Comparison of ENCODE assay signal across 1 cellular context in the genomic region with DNA sequence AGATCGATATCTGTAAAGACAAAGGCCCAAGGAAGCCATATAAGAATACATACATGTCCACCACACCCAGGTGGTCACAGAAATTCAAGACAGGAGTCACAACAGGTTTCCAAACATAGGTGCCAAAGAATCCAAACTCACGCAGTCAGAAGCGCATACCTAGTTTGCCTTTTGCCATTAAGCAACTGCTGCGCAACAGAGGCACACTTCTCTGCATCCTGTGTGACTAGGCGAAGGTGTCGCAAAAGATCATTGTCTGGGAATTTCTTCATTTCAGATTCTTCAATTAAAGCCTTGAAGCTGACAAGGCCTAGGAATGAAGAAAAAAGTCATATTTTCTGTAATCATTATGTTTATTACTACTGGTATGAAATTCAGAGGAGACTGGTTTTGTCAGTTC.
TF ChIP-seq lines count a peak whose summit lies in the region.

No MANE protein-coding gene starts in this region.

TF ChIP-seq in GM23338, 12 proteins besides CTCF, POLR2A, EP300 and RAD21:
- TF ChIP-seq ZNF331 (CRISPR knock-in tag; IDR thresholded peaks at IDR 0.05; ENCODE audit: low read depth) (no peak), CREB1 (CRISPR knock-in tag; IDR thresholded peaks at IDR 0.05; ENCODE audit: low read depth) (no peak), NANOG (IDR thresholded peaks at IDR 0.05; ENCODE audit: borderline replicate concordance) (no peak), EZH2phosphoT487 (IDR thresholded peaks at IDR 0.05; ENCODE audit: unreplicated experiment) (no peak), JUNB (IDR thresholded peaks at IDR 0.05; ENCODE audit: unreplicated experiment) (no peak), ZNF114 (CRISPR knock-in tag; IDR thresholded peaks at IDR 0.05) (no peak), STAT1 (IDR thresholded peaks at IDR 0.05; ENCODE audit: unreplicated experiment) (no peak), EZH2 (IDR thresholded peaks at IDR 0.05; ENCODE audit: low read depth, unreplicated experiment) (no peak), POLR2AphosphoS5 (IDR thresholded peaks at IDR 0.05; ENCODE audit: low read depth) (no peak)
- TF ChIP-seq, protein P1, sequence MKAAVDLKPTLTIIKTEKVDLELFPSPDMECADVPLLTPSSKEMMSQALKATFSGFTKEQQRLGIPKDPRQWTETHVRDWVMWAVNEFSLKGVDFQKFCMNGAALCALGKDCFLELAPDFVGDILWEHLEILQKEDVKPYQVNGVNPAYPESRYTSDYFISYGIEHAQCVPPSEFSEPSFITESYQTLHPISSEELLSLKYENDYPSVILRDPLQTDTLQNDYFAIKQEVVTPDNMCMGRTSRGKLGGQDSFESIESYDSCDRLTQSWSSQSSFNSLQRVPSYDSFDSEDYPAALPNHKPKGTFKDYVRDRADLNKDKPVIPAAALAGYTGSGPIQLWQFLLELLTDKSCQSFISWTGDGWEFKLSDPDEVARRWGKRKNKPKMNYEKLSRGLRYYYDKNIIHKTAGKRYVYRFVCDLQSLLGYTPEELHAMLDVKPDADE (IDR thresholded peaks at IDR 0.05) = no peak
- TF ChIP-seq, protein P2, sequence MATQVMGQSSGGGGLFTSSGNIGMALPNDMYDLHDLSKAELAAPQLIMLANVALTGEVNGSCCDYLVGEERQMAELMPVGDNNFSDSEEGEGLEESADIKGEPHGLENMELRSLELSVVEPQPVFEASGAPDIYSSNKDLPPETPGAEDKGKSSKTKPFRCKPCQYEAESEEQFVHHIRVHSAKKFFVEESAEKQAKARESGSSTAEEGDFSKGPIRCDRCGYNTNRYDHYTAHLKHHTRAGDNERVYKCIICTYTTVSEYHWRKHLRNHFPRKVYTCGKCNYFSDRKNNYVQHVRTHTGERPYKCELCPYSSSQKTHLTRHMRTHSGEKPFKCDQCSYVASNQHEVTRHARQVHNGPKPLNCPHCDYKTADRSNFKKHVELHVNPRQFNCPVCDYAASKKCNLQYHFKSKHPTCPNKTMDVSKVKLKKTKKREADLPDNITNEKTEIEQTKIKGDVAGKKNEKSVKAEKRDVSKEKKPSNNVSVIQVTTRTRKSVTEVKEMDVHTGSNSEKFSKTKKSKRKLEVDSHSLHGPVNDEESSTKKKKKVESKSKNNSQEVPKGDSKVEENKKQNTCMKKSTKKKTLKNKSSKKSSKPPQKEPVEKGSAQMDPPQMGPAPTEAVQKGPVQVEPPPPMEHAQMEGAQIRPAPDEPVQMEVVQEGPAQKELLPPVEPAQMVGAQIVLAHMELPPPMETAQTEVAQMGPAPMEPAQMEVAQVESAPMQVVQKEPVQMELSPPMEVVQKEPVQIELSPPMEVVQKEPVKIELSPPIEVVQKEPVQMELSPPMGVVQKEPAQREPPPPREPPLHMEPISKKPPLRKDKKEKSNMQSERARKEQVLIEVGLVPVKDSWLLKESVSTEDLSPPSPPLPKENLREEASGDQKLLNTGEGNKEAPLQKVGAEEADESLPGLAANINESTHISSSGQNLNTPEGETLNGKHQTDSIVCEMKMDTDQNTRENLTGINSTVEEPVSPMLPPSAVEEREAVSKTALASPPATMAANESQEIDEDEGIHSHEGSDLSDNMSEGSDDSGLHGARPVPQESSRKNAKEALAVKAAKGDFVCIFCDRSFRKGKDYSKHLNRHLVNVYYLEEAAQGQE (IDR thresholded peaks at IDR 0.05; ENCODE audit: unreplicated experiment) = no peak
- TF ChIP-seq, protein P3, sequence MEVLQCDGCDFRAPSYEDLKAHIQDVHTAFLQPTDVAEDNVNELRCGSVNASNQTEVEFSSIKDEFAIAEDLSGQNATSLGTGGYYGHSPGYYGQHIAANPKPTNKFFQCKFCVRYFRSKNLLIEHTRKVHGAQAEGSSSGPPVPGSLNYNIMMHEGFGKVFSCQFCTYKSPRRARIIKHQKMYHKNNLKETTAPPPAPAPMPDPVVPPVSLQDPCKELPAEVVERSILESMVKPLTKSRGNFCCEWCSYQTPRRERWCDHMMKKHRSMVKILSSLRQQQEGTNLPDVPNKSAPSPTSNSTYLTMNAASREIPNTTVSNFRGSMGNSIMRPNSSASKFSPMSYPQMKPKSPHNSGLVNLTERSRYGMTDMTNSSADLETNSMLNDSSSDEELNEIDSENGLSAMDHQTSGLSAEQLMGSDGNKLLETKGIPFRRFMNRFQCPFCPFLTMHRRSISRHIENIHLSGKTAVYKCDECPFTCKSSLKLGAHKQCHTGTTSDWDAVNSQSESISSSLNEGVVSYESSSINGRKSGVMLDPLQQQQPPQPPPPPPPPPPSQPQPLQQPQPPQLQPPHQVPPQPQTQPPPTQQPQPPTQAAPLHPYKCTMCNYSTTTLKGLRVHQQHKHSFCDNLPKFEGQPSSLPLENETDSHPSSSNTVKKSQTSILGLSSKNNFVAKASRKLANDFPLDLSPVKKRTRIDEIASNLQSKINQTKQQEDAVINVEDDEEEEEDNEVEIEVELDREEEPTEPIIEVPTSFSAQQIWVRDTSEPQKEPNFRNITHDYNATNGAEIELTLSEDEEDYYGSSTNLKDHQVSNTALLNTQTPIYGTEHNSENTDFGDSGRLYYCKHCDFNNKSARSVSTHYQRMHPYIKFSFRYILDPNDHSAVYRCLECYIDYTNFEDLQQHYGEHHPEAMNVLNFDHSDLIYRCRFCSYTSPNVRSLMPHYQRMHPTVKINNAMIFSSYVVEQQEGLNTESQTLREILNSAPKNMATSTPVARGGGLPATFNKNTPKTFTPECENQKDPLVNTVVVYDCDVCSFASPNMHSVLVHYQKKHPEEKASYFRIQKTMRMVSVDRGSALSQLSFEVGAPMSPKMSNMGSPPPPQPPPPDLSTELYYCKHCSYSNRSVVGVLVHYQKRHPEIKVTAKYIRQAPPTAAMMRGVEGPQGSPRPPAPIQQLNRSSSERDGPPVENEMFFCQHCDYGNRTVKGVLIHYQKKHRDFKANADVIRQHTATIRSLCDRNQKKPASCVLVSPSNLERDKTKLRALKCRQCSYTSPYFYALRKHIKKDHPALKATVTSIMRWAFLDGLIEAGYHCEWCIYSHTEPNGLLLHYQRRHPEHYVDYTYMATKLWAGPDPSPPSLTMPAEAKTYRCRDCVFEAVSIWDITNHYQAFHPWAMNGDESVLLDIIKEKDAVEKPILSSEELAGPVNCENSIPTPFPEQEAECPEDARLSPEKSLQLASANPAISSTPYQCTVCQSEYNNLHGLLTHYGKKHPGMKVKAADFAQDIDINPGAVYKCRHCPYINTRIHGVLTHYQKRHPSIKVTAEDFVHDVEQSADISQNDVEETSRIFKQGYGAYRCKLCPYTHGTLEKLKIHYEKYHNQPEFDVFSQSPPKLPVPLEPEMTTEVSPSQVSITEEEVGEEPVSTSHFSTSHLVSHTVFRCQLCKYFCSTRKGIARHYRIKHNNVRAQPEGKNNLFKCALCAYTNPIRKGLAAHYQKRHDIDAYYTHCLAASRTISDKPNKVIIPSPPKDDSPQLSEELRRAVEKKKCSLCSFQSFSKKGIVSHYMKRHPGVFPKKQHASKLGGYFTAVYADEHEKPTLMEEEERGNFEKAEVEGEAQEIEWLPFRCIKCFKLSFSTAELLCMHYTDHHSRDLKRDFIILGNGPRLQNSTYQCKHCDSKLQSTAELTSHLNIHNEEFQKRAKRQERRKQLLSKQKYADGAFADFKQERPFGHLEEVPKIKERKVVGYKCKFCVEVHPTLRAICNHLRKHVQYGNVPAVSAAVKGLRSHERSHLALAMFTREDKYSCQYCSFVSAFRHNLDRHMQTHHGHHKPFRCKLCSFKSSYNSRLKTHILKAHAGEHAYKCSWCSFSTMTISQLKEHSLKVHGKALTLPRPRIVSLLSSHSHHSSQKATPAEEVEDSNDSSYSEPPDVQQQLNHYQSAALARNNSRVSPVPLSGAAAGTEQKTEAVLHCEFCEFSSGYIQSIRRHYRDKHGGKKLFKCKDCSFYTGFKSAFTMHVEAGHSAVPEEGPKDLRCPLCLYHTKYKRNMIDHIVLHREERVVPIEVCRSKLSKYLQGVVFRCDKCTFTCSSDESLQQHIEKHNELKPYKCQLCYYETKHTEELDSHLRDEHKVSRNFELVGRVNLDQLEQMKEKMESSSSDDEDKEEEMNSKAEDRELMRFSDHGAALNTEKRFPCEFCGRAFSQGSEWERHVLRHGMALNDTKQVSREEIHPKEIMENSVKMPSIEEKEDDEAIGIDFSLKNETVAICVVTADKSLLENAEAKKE (CRISPR knock-in tag; IDR thresholded peaks at IDR 0.05) = no peak
